Comparison of ENCODE assay signal across 1 cellular context in genomic region chr15:74783072-74783807, GRCh38.
TF ChIP-seq lines count a peak whose summit lies in the region.

No MANE protein-coding gene starts in this region.

TF ChIP-seq in H1, 55 proteins besides CTCF, POLR2A, EP300 and RAD21:
- TF ChIP-seq TEAD4 (IDR thresholded peaks at IDR 0.05; ENCODE audit: low read depth, low read length), result no peak
- TF ChIP-seq, protein P1, sequence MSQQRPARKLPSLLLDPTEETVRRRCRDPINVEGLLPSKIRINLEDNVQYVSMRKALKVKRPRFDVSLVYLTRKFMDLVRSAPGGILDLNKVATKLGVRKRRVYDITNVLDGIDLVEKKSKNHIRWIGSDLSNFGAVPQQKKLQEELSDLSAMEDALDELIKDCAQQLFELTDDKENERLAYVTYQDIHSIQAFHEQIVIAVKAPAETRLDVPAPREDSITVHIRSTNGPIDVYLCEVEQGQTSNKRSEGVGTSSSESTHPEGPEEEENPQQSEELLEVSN (IDR thresholded peaks at IDR 0.05), result peak; percentile 52; the same call in 1 of the 2 replicates
- peak; percentile 47 for TF ChIP-seq MAX (IDR thresholded peaks at IDR 0.05)
